Comparison of ENCODE assay signal across 8 cellular contexts in genomic region chr7:50068850-50069551, GRCh38. TPM values are rescaled to one million over a fixed set of nuclear protein-coding genes. Genes with fewer than 3 reads are reported as not detected.
DNase-seq lines count a peak whose midpoint lies in the region; ATAC-seq lines count a peak whose summit lies in the region.

No MANE protein-coding gene starts in this region.

- H3K4me1 Mint-ChIP-seq in activated CD4-positive, alpha-beta T cell treated with anti-CD3 and anti-CD28 coated beads for 36 hours, result peaks cover 22% of the 10 kb centered on the region
- H3K4me1 Mint-ChIP-seq in stimulated activated naive CD8-positive, alpha-beta T cell treated with anti-CD3 and anti-CD28 coated beads, Interleukin-15, Interleukin-2, amounts not matched to agents 100 ng/mL and 50 ng/mL, for 24 hours (ENCODE audit: low read depth), result peaks cover 21% of the 10 kb centered on the region

- H3K27me3 Mint-ChIP-seq in activated CD4-positive, alpha-beta T cell treated with anti-CD3 and anti-CD28 coated beads for 36 hours, result no peaks in the 10 kb centered on the region
- H3K27me3 Mint-ChIP-seq in stimulated activated naive CD8-positive, alpha-beta T cell treated with anti-CD3 and anti-CD28 coated beads, Interleukin-15, Interleukin-2, amounts not matched to agents 100 ng/mL and 50 ng/mL, for 24 hours, result no peaks in the 10 kb centered on the region

- peak overlapping the region; percentile 72 for H3K4me3 Mint-ChIP-seq in activated CD4-positive, alpha-beta T cell treated with anti-CD3 and anti-CD28 coated beads for 36 hours
- H3K4me3 Mint-ChIP-seq in stimulated activated naive CD8-positive, alpha-beta T cell treated with anti-CD3 and anti-CD28 coated beads, Interleukin-15, Interleukin-2, amounts not matched to agents 100 ng/mL and 50 ng/mL, for 24 hours, result peak overlapping the region; percentile 85

- POLR2A ChIA-PET in activated CD4-positive, alpha-beta T cell treated with anti-CD3 and anti-CD28 coated beads for 36 hours (lab: Charles Lee), result interaction anchor here (1.1 kb wide), 1 partner anchor 369 kb away, joined by 3 read pairs; no protein-coding TSS in a partner anchor

- H3K27ac Mint-ChIP-seq in activated CD4-positive, alpha-beta T cell treated with anti-CD3 and anti-CD28 coated beads for 36 hours, result peak overlapping the region; percentile 81
- peak overlapping the region; percentile 70 for H3K27ac Mint-ChIP-seq in stimulated activated naive CD8-positive, alpha-beta T cell treated with anti-CD3 and anti-CD28 coated beads, Interleukin-15, Interleukin-2, amounts not matched to agents 100 ng/mL and 50 ng/mL, for 24 hours

- CTCF ChIA-PET in activated CD4-positive, alpha-beta T cell treated with anti-CD3 and anti-CD28 coated beads for 36 hours (lab: Charles Lee), result interaction anchor here (0.6 to 2.5 kb wide), 8 partner anchors 16 to 422 kb away, joined by 3 to 11 read pairs (median 3); partner anchors contain the start of gene ZPBP

- intact Hi-C loops in activated CD4-positive, alpha-beta T cell treated with anti-CD3 and anti-CD28 coated beads for 36 hours (cut with DNase I, micrococcal nuclease), result loop anchor here in 1 of 2 experiments (2.0 to 10.0 kb wide), 2 partner anchors 24 to 1066 kb away; partner anchors contain the start of gene ZPBP

- ATAC-seq in activated CD4-positive, alpha-beta T cell treated with anti-CD3 and anti-CD28 coated beads for 36 hours, result peak; percentile 81
- peak; percentile 69 for ATAC-seq in HG02759 (IDR thresholded peaks at IDR 0.05; ENCODE audit: unreplicated experiment)

- H3K36me3 Mint-ChIP-seq in activated CD4-positive, alpha-beta T cell treated with anti-CD3 and anti-CD28 coated beads for 36 hours (ENCODE audit: low read depth), result peaks cover 12% of the 10 kb centered on the region
- peaks cover 3% of the 10 kb centered on the region for H3K36me3 Mint-ChIP-seq in stimulated activated naive CD8-positive, alpha-beta T cell treated with anti-CD3 and anti-CD28 coated beads, Interleukin-15, Interleukin-2, amounts not matched to agents 100 ng/mL and 50 ng/mL, for 24 hours (ENCODE audit: low read depth)

- H3K9me3 Mint-ChIP-seq in activated CD4-positive, alpha-beta T cell treated with anti-CD3 and anti-CD28 coated beads for 36 hours (ENCODE audit: low read depth), result peaks cover 32% of the 10 kb centered on the region
- peaks cover 24% of the 10 kb centered on the region for H3K9me3 Mint-ChIP-seq in stimulated activated naive CD8-positive, alpha-beta T cell treated with anti-CD3 and anti-CD28 coated beads, Interleukin-15, Interleukin-2, amounts not matched to agents 100 ng/mL and 50 ng/mL, for 24 hours

- DNase-seq in activated CD4-positive, alpha-beta T cell treated with anti-CD3 and anti-CD28 coated beads for 36 hours, result peak; percentile 53
- DNase-seq in activated CD4-positive, alpha-beta T cell treated with anti-CD3 and anti-CD28 coated beads for 1 hour, result no peak
- peak; percentile 81 for DNase-seq in NCI-H345 (lab: John Stamatoyannopoulos, UW)
- peak; percentile 87 for DNase-seq in astrocyte of the hippocampus (ENCODE audit: low read depth, low spot score)
- peak; percentile 12 for DNase-seq in iris pigment epithelial cell (ENCODE audit: low read depth)
- no peak for DNase-seq in activated gamma-delta T cell (lab: John Stamatoyannopoulos, UW)

RNA-seq across cellular contexts. Expression of gene ZPBP, which starts 24.0 kb away (rescaled TPM):
- total RNA-seq in activated CD4-positive, alpha-beta T cell treated with anti-CD3 and anti-CD28 coated beads for 36 hours, result not detected

Comparison
In these comparisons a context has a peak if more than half of its experiments do, and no peak if none do; other contexts are left out.
1. DNase-seq: peak in activated CD4-positive, alpha-beta T cell treated with anti-CD3 and anti-CD28 coated beads for 36 hours (single experiment), NCI-H345 (single experiment), astrocyte of the hippocampus (single experiment) and iris pigment epithelial cell (single experiment); none in activated CD4-positive, alpha-beta T cell treated with anti-CD3 and anti-CD28 coated beads for 1 hour (single experiment) and activated gamma-delta T cell (single experiment).